Comparison of ENCODE assay signal across 18 cellular contexts in genomic region chr10:29356931-29357330, GRCh38.
A peak's percentile ranks its signal among the peaks of the same experiment; 100 is the strongest.
DNase-seq lines count a peak whose midpoint lies in the region; ATAC-seq and TF ChIP-seq lines count a peak whose summit lies in the region.
"Had no signal": no experiment of that assay in that cellular context is flagged by ENCODE, and none has a peak within 500 bp of the region (broad histone marks: within the 10 kb centered on the region; RNA-seq: fewer than 3 reads in every experiment).

No MANE protein-coding gene starts in this region.

- peak overlapping the region; percentile 19; the same call in 1 of the 2 replicates for H3K4me2 ChIP-seq in PC-9
- H3K4me2 ChIP-seq in trophoblast cell (ENCODE audit: low read length) = no peak overlapping the region

- H4K12ac ChIP-seq in trophoblast cell (ENCODE audit: low read depth, low read length) = no peak overlapping the region

- H3K14ac ChIP-seq in trophoblast cell (ENCODE audit: low read length) = no peak overlapping the region

- H4K8ac ChIP-seq in trophoblast cell (ENCODE audit: low read depth, low read length) = no peak overlapping the region

- no peak overlapping the region for H3K23ac ChIP-seq in trophoblast cell (ENCODE audit: low read length)

- H3F3A ChIP-seq in PC-9 (ENCODE audit: insufficient read depth, low read depth) = peaks cover 9% of the 10 kb centered on the region; the same call in 1 of the 2 replicates

- no TSS peak for BruUV-seq in PC-9 (replicated peaks; lab: Mats Ljungman, UMichigan)

- no peak overlapping the region for H2BK120ac ChIP-seq in trophoblast cell (ENCODE audit: insufficient read depth, low read length, poor library complexity)

- H3K79me2 ChIP-seq in PC-9 (ENCODE audit: low read depth) (no peaks in the 10 kb centered on the region), trophoblast cell (ENCODE audit: control insufficient read depth, insufficient read depth, low read length, poor library complexity) (no peaks in the 10 kb centered on the region)

- H3K9me3 Mint-ChIP-seq in activated CD8-positive, alpha-beta T cell treated with anti-CD3 and anti-CD28 coated beads, Interleukin-2, amount 10 ng/mL, durations not matched to agents 7 days and 5 days (ENCODE audit: insufficient read depth) = no peaks in the 10 kb centered on the region
- H3K9me3 Mint-ChIP-seq: CD8-positive, alpha-beta T cell had no signal

- H2BK5ac ChIP-seq in trophoblast cell (ENCODE audit: low read depth, low read length, poor library complexity) = no peak overlapping the region

- no peak overlapping the region for H3K18ac ChIP-seq in trophoblast cell (ENCODE audit: low read length)

- H2AFZ ChIP-seq in PC-9 (no peak overlapping the region), trophoblast cell (ENCODE audit: insufficient read depth, low read length, poor library complexity) (no peak overlapping the region)

- peaks cover 18% of the 10 kb centered on the region for H3K79me1 ChIP-seq in trophoblast cell (ENCODE audit: low read length)

- H3K27ac ChIP-seq in PC-9 (peak overlapping the region; percentile 61), trophoblast cell (ENCODE audit: low read depth, low read length) (peak overlapping the region; percentile 43), psoas muscle (no peak overlapping the region)

- POLR2A ChIA-PET in PC-9 (lab: Charles Lee; ENCODE audit: unreplicated experiment) = interaction anchor here (0.6 kb wide), 1 partner anchor 251 kb away, joined by 3 read pairs; no protein-coding TSS in a partner anchor
- POLR2A ChIA-PET in activated CD8-positive, alpha-beta T cell treated with anti-CD3 and anti-CD28 coated beads, Interleukin-2, amount 10 ng/mL, durations not matched to agents 7 days and 5 days (lab: Charles Lee) = no interaction called here

- no peaks in the 10 kb centered on the region for H3K36me3 Mint-ChIP-seq in activated CD8-positive, alpha-beta T cell treated with anti-CD3 and anti-CD28 coated beads, Interleukin-2, amount 10 ng/mL, durations not matched to agents 7 days and 5 days (ENCODE audit: low read depth)
- H3K36me3 Mint-ChIP-seq: CD8-positive, alpha-beta T cell had no signal

- DNase-seq in G401 (ENCODE audit: low spot score) (peak; percentile 67), PC-9 (peak; percentile 51 to 84), epithelial cell of proximal tubule (ENCODE audit: low read depth) (peak; percentile 80), trophoblast cell (peak; percentile 95 to 96), psoas muscle (no peak)
- DNase-seq in activated CD8-positive, alpha-beta T cell treated with anti-CD3 and anti-CD28 coated beads, Interleukin-2, amount 10 ng/mL, durations not matched to agents 7 days and 5 days = no peak
- DNase-seq: ACHN; CD8-positive, alpha-beta T cell; DND-41; KBM-7; MG63; NCI-H1092 treated with DMSO at 0.1 percent for 48 hours; NCI-H1694 treated with DMSO at 0.1 percent for 48 hours; NCI-H2171; NCI-H510A had no signal

- H3K9me3 ChIP-seq in PC-9 (ENCODE audit: insufficient read depth, low read depth) = no peaks in the 10 kb centered on the region
- H3K9me3 ChIP-seq in trophoblast cell (ENCODE audit: insufficient read depth, low read depth, low read length) = no peaks in the 10 kb centered on the region
- no peaks in the 10 kb centered on the region for H3K9me3 ChIP-seq in psoas muscle
- H3K9me3 ChIP-seq: MG63 had no signal

- TF ChIP-seq CTCF in PC-9 (conservative IDR thresholded peaks at IDR 0.05) (no peak), epithelial cell of proximal tubule (conservative IDR thresholded peaks at IDR 0.05; ENCODE audit: low read depth, low read length) (no peak), psoas muscle (IDR thresholded peaks at IDR 0.05) (no peak)

- no peaks in the 10 kb centered on the region for H4K20me1 ChIP-seq in PC-9 (ENCODE audit: insufficient read depth)

- intact Hi-C loops in PC-9 (cut with micrococcal nuclease; ENCODE audit: unreplicated experiment) = no loop called here
- intact Hi-C loops in psoas muscle (cut with DNase I) = no loop called here

- H3K9me2 ChIP-seq in PC-9 (ENCODE audit: insufficient read depth) = no peaks in the 10 kb centered on the region

- peaks cover 9% of the 10 kb centered on the region for H3K27me3 Mint-ChIP-seq in activated CD8-positive, alpha-beta T cell treated with anti-CD3 and anti-CD28 coated beads, Interleukin-2, amount 10 ng/mL, durations not matched to agents 7 days and 5 days (ENCODE audit: low read depth)
- H3K27me3 Mint-ChIP-seq: B cell had no signal

- no CpG with 5 or more reads among the region's 2 CpGs for WGBS in trophoblast cell (ENCODE audit: extremely low coverage, insufficient coverage, insufficient read length)
- WGBS in psoas muscle, 3 donors = 92 to 96% (median 96%) methylated on average over 2 of the region's 2 CpGs

- H4K91ac ChIP-seq in trophoblast cell (ENCODE audit: low read depth, low read length) = peak overlapping the region; percentile 50

- H3K4me1 ChIP-seq in PC-9 (replicated peaks; ENCODE audit: insufficient read depth) (peaks cover 24% of the 10 kb centered on the region), trophoblast cell (ENCODE audit: control insufficient read depth in 1 of 2, insufficient read depth in 2 of 2, low read length in 2 of 2) (peaks cover 17 to 27% of the 10 kb centered on the region in 2 experiments), psoas muscle (no peaks in the 10 kb centered on the region)

- H3K4me3 ChIP-seq in PC-9 (no peak overlapping the region), epithelial cell of proximal tubule (ENCODE audit: low read depth, low read length) (no peak overlapping the region), trophoblast cell (ENCODE audit: low read depth, low read length) (no peak overlapping the region), psoas muscle (no peak overlapping the region)
- H3K4me3 ChIP-seq: MG63 had no signal

- H3K9ac ChIP-seq in trophoblast cell (ENCODE audit: low read length) = no peak overlapping the region

- no peaks in the 10 kb centered on the region for H3K27me3 ChIP-seq in PC-9 (ENCODE audit: insufficient read depth, low read depth)
- H3K27me3 ChIP-seq in trophoblast cell (ENCODE audit: insufficient read depth, low read length) = no peaks in the 10 kb centered on the region
- H3K27me3 ChIP-seq in psoas muscle (ENCODE audit: insufficient read depth in 3 of 3, low read length in 2 of 3) = no peaks in the 10 kb centered on the region
- H3K27me3 ChIP-seq: MG63 had no signal

- H3K4me1 Mint-ChIP-seq in activated CD8-positive, alpha-beta T cell treated with anti-CD3 and anti-CD28 coated beads, Interleukin-2, amount 10 ng/mL, durations not matched to agents 7 days and 5 days (ENCODE audit: low read depth) = no peaks in the 10 kb centered on the region
- H3K4me1 Mint-ChIP-seq: B cell had no signal

- no peak overlapping the region for H2BK12ac ChIP-seq in trophoblast cell (ENCODE audit: low read length)

- H3K4ac ChIP-seq in trophoblast cell (ENCODE audit: low read depth, low read length) = no peak overlapping the region

- CTCF ChIA-PET in PC-9 (lab: Charles Lee) = interaction anchor here (0.5 to 0.6 kb wide), 2 partner anchors 788 to 1004 kb away, joined by 3 to 4 read pairs; no protein-coding TSS in a partner anchor
- CTCF ChIA-PET in activated CD8-positive, alpha-beta T cell treated with anti-CD3 and anti-CD28 coated beads, Interleukin-2, amount 10 ng/mL, durations not matched to agents 7 days and 5 days (lab: Charles Lee) = no interaction called here

- H3K36me3 ChIP-seq in PC-9 (ENCODE audit: low read depth) (no peaks in the 10 kb centered on the region), trophoblast cell (ENCODE audit: control insufficient read depth in 1 of 2, insufficient read depth in 2 of 2, low read length in 2 of 2) (no peaks in the 10 kb centered on the region), psoas muscle (ENCODE audit: insufficient read depth in 1 of 2, low read depth in 1 of 2) (no peaks in the 10 kb centered on the region)
- H3K36me3 ChIP-seq: MG63 had no signal

- no peak overlapping the region for H2AK5ac ChIP-seq in trophoblast cell (ENCODE audit: low read length)

- in situ Hi-C loops in G401 (cut with HindIII; ENCODE audit: low sequenced_read_pairs) = no loop called here

- ATAC-seq in activated CD8-positive, alpha-beta T cell treated with anti-CD3 and anti-CD28 coated beads, Interleukin-2, amount 10 ng/mL, durations not matched to agents 7 days and 5 days = no peak
- ATAC-seq in GM21619 (IDR thresholded peaks at IDR 0.05; ENCODE audit: unreplicated experiment) (no peak), HG03196 (IDR thresholded peaks at IDR 0.05; ENCODE audit: unreplicated experiment) (no peak), psoas muscle (no peak)
- ATAC-seq: CD8-positive, alpha-beta T cell had no signal

- H3K27ac Mint-ChIP-seq in activated CD8-positive, alpha-beta T cell treated with anti-CD3 and anti-CD28 coated beads, Interleukin-2, amount 10 ng/mL, durations not matched to agents 7 days and 5 days = no peak overlapping the region
- H3K27ac Mint-ChIP-seq: B cell; CD8-positive, alpha-beta T cell had no signal

- no peak overlapping the region for H3K4me3 Mint-ChIP-seq in activated CD8-positive, alpha-beta T cell treated with anti-CD3 and anti-CD28 coated beads, Interleukin-2, amount 10 ng/mL, durations not matched to agents 7 days and 5 days
- H3K4me3 Mint-ChIP-seq: B cell; CD8-positive, alpha-beta T cell had no signal

Comparison
In these comparisons a context has a peak if more than half of its experiments do, and no peak if none do; other contexts are left out.
1. DNase-seq: peak in G401 (single experiment), PC-9 (2 of 2), epithelial cell of proximal tubule (single experiment) and trophoblast cell (2 of 2); none in activated CD8-positive, alpha-beta T cell treated with anti-CD3 and anti-CD28 coated beads, Interleukin-2, amount 10 ng/mL, durations not matched to agents 7 days and 5 days (single experiment) and psoas muscle (0 of 2).